ENCODE assay signal across 19 cellular contexts in the genomic region with DNA sequence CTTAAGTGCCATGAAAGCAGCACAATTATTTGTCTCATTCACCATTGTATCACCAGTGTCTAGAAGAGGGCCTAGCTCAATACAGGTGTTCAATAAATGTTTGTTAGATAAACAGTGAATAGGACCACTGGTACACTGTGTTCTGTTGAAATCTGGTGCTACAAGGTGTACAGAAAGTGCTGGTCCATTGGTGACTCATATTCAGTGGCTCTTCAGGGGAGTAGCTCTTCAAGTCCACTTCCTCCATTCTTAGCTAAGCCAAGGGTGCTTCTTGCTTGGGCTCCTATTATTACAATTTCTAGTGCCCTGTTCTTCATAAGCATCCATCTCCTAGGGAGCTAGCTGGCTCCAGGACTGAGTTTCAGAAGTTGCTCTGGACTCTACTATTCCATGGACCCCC.
"Had no signal": no experiment of that assay in that cellular context is flagged by ENCODE, and none has a peak within 500 bp of the region (broad histone marks: within the 10 kb centered on the region; RNA-seq: fewer than 3 reads in every experiment).

No MANE protein-coding gene starts in this region.

- ATAC-seq: body of pancreas; left colon; stimulated activated naive CD8-positive, alpha-beta T cell treated with anti-CD3 and anti-CD28 coated beads, Interleukin-15, Interleukin-2, amounts not matched to agents 100 U/mL and 50 U/mL, for 24 hours had no signal

- H3K4me1 ChIP-seq: body of pancreas, uterus had no signal

- H3K27ac Mint-ChIP-seq: activated naive CD4-positive, alpha-beta T cell treated with anti-CD3 and anti-CD28 coated beads, Interleukin-2, amount 50 U/mL, for 24 hours; immature natural killer cell; T-helper 2 cell treated with Interferon-gamma antibody and Interleukin-4, amounts not matched to agents 5 μg/mL and 100 μg/mL, for 36 hours had no signal

- H3K4me3 ChIP-seq: body of pancreas, esophagus muscularis mucosa, suprapubic skin, uterus had no signal

- DNase-seq: activated CD4-positive, alpha-beta T cell treated with anti-CD3 and anti-CD28 coated beads, Interleukin-2, amount 50 U/mL, for 4 hours; activated CD4-positive, CD25-positive, alpha-beta regulatory T cell treated with anti-CD3 and anti-CD28 coated beads, Interleukin-2, amount 50 U/mL, for 72 hours; activated T-cell treated with anti-CD3 and anti-CD28 coated beads, Interleukin-2, amount 50 U/mL, for 1 hour; amniotic stem cell; body of pancreas; dermis blood vessel endothelial cell; glutamatergic neuron; immature natural killer cell; left colon; mesenchymal stem cell; stimulated activated CD4-positive, alpha-beta T cell treated with anti-CD3 and anti-CD28 coated beads, Interleukin-2, amount 100 ng/mL, for 48 hours; stimulated activated CD8-positive, alpha-beta memory T cell treated with anti-CD3 and anti-CD28 coated beads, Interleukin-4, amount 100 ng/mL, for 48 hours; stimulated activated naive CD8-positive, alpha-beta T cell treated with anti-CD3 and anti-CD28 coated beads, Interleukin-15, Interleukin-2, amounts not matched to agents 100 U/mL and 50 U/mL, for 24 hours; uterus had no signal

- H3K4me3 Mint-ChIP-seq: activated naive CD4-positive, alpha-beta T cell treated with anti-CD3 and anti-CD28 coated beads, Interleukin-2, amount 50 U/mL, for 24 hours; immature natural killer cell; neural crest cell; T-helper 2 cell treated with Interferon-gamma antibody and Interleukin-4, amounts not matched to agents 5 μg/mL and 100 μg/mL, for 36 hours had no signal

- H3K36me3 ChIP-seq: esophagus muscularis mucosa, suprapubic skin, uterus had no signal

- H3K36me3 Mint-ChIP-seq: activated naive CD4-positive, alpha-beta T cell treated with anti-CD3 and anti-CD28 coated beads, Interleukin-2, amount 50 U/mL, for 24 hours had no signal

- H3K9me3 Mint-ChIP-seq: activated naive CD4-positive, alpha-beta T cell treated with anti-CD3 and anti-CD28 coated beads, Interleukin-2, amount 50 U/mL, for 24 hours; immature natural killer cell; neural crest cell; T-helper 2 cell treated with Interferon-gamma antibody and Interleukin-4, amounts not matched to agents 5 μg/mL and 100 μg/mL, for 36 hours had no signal

- H3K4me1 Mint-ChIP-seq: activated naive CD4-positive, alpha-beta T cell treated with anti-CD3 and anti-CD28 coated beads, Interleukin-2, amount 50 U/mL, for 24 hours; immature natural killer cell had no signal

- H3K9me3 ChIP-seq: body of pancreas, esophagus muscularis mucosa, suprapubic skin, uterus had no signal
